Comparison of ENCODE assay signal across 12 cellular contexts in the genomic region with DNA sequence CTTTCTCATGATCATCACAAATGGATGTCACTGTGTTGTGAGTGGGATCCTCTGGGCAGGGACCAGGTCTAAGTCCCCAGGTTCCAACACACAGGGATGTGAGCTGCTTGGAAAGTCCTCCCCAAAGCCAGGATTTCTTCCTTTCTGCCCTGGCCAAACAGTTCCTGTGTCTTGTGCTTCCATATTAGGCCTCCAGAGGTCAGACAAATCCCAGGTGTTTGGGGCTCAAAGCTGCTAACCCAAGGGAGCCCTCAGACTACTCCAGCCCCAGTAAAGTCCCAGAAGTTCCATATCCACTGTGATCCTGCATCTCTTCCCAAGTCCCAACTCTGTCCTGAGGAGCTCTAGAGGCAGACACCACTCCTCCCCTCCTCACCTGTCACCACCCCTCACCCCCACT. TPM values are rescaled to one million over a fixed set of nuclear protein-coding genes. Genes with fewer than 3 reads are reported as not detected.
A peak's percentile ranks its signal among the peaks of the same experiment; 100 is the strongest.
DNase-seq lines count a peak whose midpoint lies in the region; FAIRE-seq and TF ChIP-seq lines count a peak whose summit lies in the region.
"Had no signal": no experiment of that assay in that cellular context is flagged by ENCODE, and none has a peak within 500 bp of the region (broad histone marks: within the 10 kb centered on the region; RNA-seq: fewer than 3 reads in every experiment).

No MANE protein-coding gene starts in this region.

- no peak for FAIRE-seq in GM12891 (lab: Jason Lieb, UNC)

- peak; percentile 48 for TF ChIP-seq CTCF in retinal pigment epithelial cell (conservative IDR thresholded peaks at IDR 0.05; ENCODE audit: low read depth, low read length)

- DNase-seq in NCI-H2196 (lab: John Stamatoyannopoulos, UW; ENCODE audit: unreplicated experiment) (peak; percentile 40), NCI-H2196 treated with DMSO at 0.1 percent for 48 hours (lab: John Stamatoyannopoulos, UW; ENCODE audit: unreplicated experiment) (no peak), NCI-H2171 treated with DMSO at 0.1 percent for 48 hours (lab: John Stamatoyannopoulos, UW) (peak; percentile 8), dermis blood vessel endothelial cell (peak; percentile 23), retinal pigment epithelial cell (ENCODE audit: low read depth) (no peak), superior temporal gyrus (ENCODE audit: extremely low spot score) (no peak), hypothalamus (lab: John Stamatoyannopoulos, UW) (no peak), GM12891 (ENCODE audit: insufficient read length, low spot score) (no peak)
- DNase-seq: effector CD8-positive, alpha-beta T cell; Karpas-422 had no signal

- H3K4me3 ChIP-seq in retinal pigment epithelial cell (ENCODE audit: low read length) = no peak overlapping the region
- H3K4me3 ChIP-seq: BLaER1, SK-N-MC had no signal

- TF ChIP-seq POLR2A in GM12891 (IDR thresholded peaks at IDR 0.05; ENCODE audit: low read depth, low read length) = no peak

TF ChIP-seq in GM12891, 5 proteins besides CTCF, POLR2A, EP300 and RAD21:
- TF ChIP-seq POU2F2 (IDR thresholded peaks at IDR 0.05; ENCODE audit: low read depth, low read length) = no peak
- TF ChIP-seq SPI1 (IDR thresholded peaks at IDR 0.05; ENCODE audit: low read depth, low read length) = no peak
- TF ChIP-seq PAX5 (IDR thresholded peaks at IDR 0.05; ENCODE audit: insufficient read depth, low read length, severe bottlenecking) = no peak
- no peak for TF ChIP-seq TAF1 (IDR thresholded peaks at IDR 0.05; ENCODE audit: low read depth, low read length)
- TF ChIP-seq POLR2AphosphoS5 (IDR thresholded peaks at IDR 0.05; ENCODE audit: low read depth, low read length) = no peak

RNA-seq across cellular contexts. Expression of gene MAGOH, which starts 27.7 kb away (rescaled TPM):
- total RNA-seq in dermis blood vessel endothelial cell = 34.9 and 50.3 TPM in 2 replicates
- polyA plus RNA-seq in GM12891 (2012; ENCODE audit: low read depth, missing spikeins) = 125 TPM

RNA-seq across cellular contexts. Expression of gene CZIB, which starts 45.6 kb away (rescaled TPM):
- total RNA-seq in dermis blood vessel endothelial cell = 47.1 TPM in 2 replicates
- 33.4 TPM for polyA plus RNA-seq in GM12891 (2012; ENCODE audit: low read depth, missing spikeins)

Comparison
In these comparisons a context has a peak if more than half of its experiments do, and no peak if none do; other contexts are left out.
1. DNase-seq: peak in NCI-H2196 (single experiment), NCI-H2171 treated with DMSO at 0.1 percent for 48 hours (single experiment) and dermis blood vessel endothelial cell (single experiment); none in NCI-H2196 treated with DMSO at 0.1 percent for 48 hours (single experiment), retinal pigment epithelial cell (single experiment), superior temporal gyrus (single experiment), hypothalamus (0 of 51) and GM12891 (single experiment).